Comparison of ENCODE assay signal across 20 cellular contexts in the genomic region with DNA sequence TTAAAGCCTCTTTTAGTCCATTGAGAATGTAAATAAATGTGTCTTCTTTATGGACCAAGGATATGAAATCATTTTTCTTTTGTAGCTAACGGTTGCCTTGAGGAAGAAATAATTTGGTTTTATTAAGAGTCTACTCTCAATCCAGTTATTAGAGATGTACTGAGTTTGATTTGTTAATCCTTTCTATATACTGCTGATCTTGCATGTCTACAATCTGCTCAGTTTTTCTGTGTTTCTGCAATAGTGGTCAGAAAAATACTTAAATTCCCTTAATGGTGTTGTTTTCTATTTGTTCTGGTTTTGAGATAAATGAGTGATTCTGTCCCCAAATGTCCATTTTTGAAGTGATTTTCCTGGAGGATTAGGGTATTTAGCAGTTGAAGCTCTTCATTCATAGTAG. TPM values are rescaled to one million over a fixed set of nuclear protein-coding genes. Genes with fewer than 3 reads are reported as not detected.
DNase-seq lines count a peak whose midpoint lies in the region; ATAC-seq, FAIRE-seq and TF ChIP-seq lines count a peak whose summit lies in the region.
"Had no signal": no experiment of that assay in that cellular context is flagged by ENCODE, and none has a peak within 500 bp of the region (broad histone marks: within the 10 kb centered on the region; RNA-seq: fewer than 3 reads in every experiment).

No MANE protein-coding gene starts in this region.

- no peak for TF ChIP-seq POLR2A in GM12892 (IDR thresholded peaks at IDR 0.05; ENCODE audit: low read depth, low read length)

- no peak overlapping the region for H3K4me3 ChIP-seq in CD4-positive, CD25-positive, alpha-beta regulatory T cell (ENCODE audit: low read depth, low read length)
- no peak overlapping the region for H3K4me3 ChIP-seq in naive thymus-derived CD4-positive, alpha-beta T cell (ENCODE audit: low read length)
- H3K4me3 ChIP-seq: SJSA1 had no signal

- no peak overlapping the region for H3K27ac ChIP-seq in CD4-positive, CD25-positive, alpha-beta regulatory T cell (ENCODE audit: insufficient read depth, low read length, poor library complexity, severe bottlenecking)
- peak overlapping the region; percentile 17 for H3K27ac ChIP-seq in naive thymus-derived CD4-positive, alpha-beta T cell (ENCODE audit: low read depth, low read length)
- H3K27ac ChIP-seq: HL-60, KMS-11 had no signal

- FAIRE-seq in GM12892 (lab: Jason Lieb, UNC) = no peak
- FAIRE-seq: G401.6 had no signal

- H3K27me3 ChIP-seq in CD4-positive, CD25-positive, alpha-beta regulatory T cell (ENCODE audit: control insufficient read depth, insufficient read depth, low read length) = no peaks in the 10 kb centered on the region
- H3K27me3 ChIP-seq in naive thymus-derived CD4-positive, alpha-beta T cell (ENCODE audit: control insufficient read depth in 2 of 2, insufficient read depth in 2 of 2, low read length in 2 of 2) = no peaks in the 10 kb centered on the region
- H3K27me3 ChIP-seq: SJSA1 had no signal

- peaks cover 6% of the 10 kb centered on the region for H3K4me1 Mint-ChIP-seq in activated CD8-positive, alpha-beta T cell treated with anti-CD3 and anti-CD28 coated beads for 36 hours (ENCODE audit: low read depth)
- H3K4me1 Mint-ChIP-seq in activated CD8-positive, alpha-beta T cell treated with anti-CD3 and anti-CD28 coated beads, Interleukin-2, amount 10 ng/mL, durations not matched to agents 7 days and 5 days (ENCODE audit: low read depth) = no peaks in the 10 kb centered on the region
- H3K4me1 Mint-ChIP-seq in CD4-positive, CD25-positive, alpha-beta regulatory T cell = peaks cover 8 to 27% (median 18%) of the 10 kb centered on the region in 4 donors
- peaks cover 7 to 27% (median 15%) of the 10 kb centered on the region in 3 donors for H3K4me1 Mint-ChIP-seq in T-cell
- H3K4me1 Mint-ChIP-seq in naive thymus-derived CD4-positive, alpha-beta T cell = peaks cover 0 to 12% (median 5%) of the 10 kb centered on the region in 7 donors

- ATAC-seq in activated CD8-positive, alpha-beta T cell treated with anti-CD3 and anti-CD28 coated beads for 36 hours = no peak
- no peak for ATAC-seq in activated CD8-positive, alpha-beta T cell treated with anti-CD3 and anti-CD28 coated beads, Interleukin-2, amount 10 ng/mL, durations not matched to agents 7 days and 5 days
- no peak for ATAC-seq in CD4-positive, CD25-positive, alpha-beta regulatory T cell (ENCODE audit: low read depth in 2 of 2)
- no peak for ATAC-seq in T-cell (replicated peaks in 1 of 4)
- ATAC-seq in naive thymus-derived CD4-positive, alpha-beta T cell = no peak
- ATAC-seq in HG03095 (IDR thresholded peaks at IDR 0.05; ENCODE audit: unreplicated experiment) = no peak
- ATAC-seq: Right ventricle myocardium inferior had no signal

- no peak for TF ChIP-seq CTCF in activated CD8-positive, alpha-beta T cell treated with anti-CD3 and anti-CD28 coated beads for 36 hours (IDR thresholded peaks at IDR 0.05)

- CTCF ChIA-PET in activated CD8-positive, alpha-beta T cell treated with anti-CD3 and anti-CD28 coated beads for 36 hours (lab: Charles Lee) = interaction anchor here (0.7 to 3.1 kb wide), 6 partner anchors 8 to 132 kb away, joined by 3 to 39 read pairs (median 7); no protein-coding TSS in a partner anchor
- CTCF ChIA-PET in activated CD8-positive, alpha-beta T cell treated with anti-CD3 and anti-CD28 coated beads, Interleukin-2, amount 10 ng/mL, durations not matched to agents 7 days and 5 days (lab: Charles Lee) = interaction anchor here (1.2 to 6.3 kb wide), 3 partner anchors 8 to 125 kb away, joined by 3 to 85 read pairs (median 4); no protein-coding TSS in a partner anchor
- CTCF ChIA-PET in T-cell (lab: Charles Lee) = interaction anchor here in 1 of 2 donors (3.1 kb wide), 1 partner anchor 10 kb away, joined by 30 read pairs; no protein-coding TSS in a partner anchor
- CTCF ChIA-PET in naive thymus-derived CD4-positive, alpha-beta T cell (lab: Charles Lee) = interaction anchor here (3.9 kb wide), 1 partner anchor 10 kb away, joined by 23 read pairs; no protein-coding TSS in a partner anchor

- H3K4me3 Mint-ChIP-seq in activated CD8-positive, alpha-beta T cell treated with anti-CD3 and anti-CD28 coated beads for 36 hours = no peak overlapping the region
- H3K4me3 Mint-ChIP-seq in activated CD8-positive, alpha-beta T cell treated with anti-CD3 and anti-CD28 coated beads, Interleukin-2, amount 10 ng/mL, durations not matched to agents 7 days and 5 days = no peak overlapping the region
- H3K4me3 Mint-ChIP-seq in CD4-positive, CD25-positive, alpha-beta regulatory T cell = no peak overlapping the region
- no peak overlapping the region for H3K4me3 Mint-ChIP-seq in T-cell
- H3K4me3 Mint-ChIP-seq in naive thymus-derived CD4-positive, alpha-beta T cell = no peak overlapping the region

- peaks cover 89% of the 10 kb centered on the region for H3K36me3 ChIP-seq in CD4-positive, CD25-positive, alpha-beta regulatory T cell (ENCODE audit: control insufficient read depth, insufficient read depth, low read length)
- H3K36me3 ChIP-seq in naive thymus-derived CD4-positive, alpha-beta T cell (ENCODE audit: control insufficient read depth in 2 of 3, insufficient read depth in 3 of 3, low read length in 3 of 3) = peaks cover 31 to 81% (median 37%) of the 10 kb centered on the region in 3 experiments

- no peaks in the 10 kb centered on the region for H3K9me3 Mint-ChIP-seq in activated CD8-positive, alpha-beta T cell treated with anti-CD3 and anti-CD28 coated beads for 36 hours
- H3K9me3 Mint-ChIP-seq in activated CD8-positive, alpha-beta T cell treated with anti-CD3 and anti-CD28 coated beads, Interleukin-2, amount 10 ng/mL, durations not matched to agents 7 days and 5 days (ENCODE audit: insufficient read depth) = no peaks in the 10 kb centered on the region
- H3K9me3 Mint-ChIP-seq in CD4-positive, CD25-positive, alpha-beta regulatory T cell = no peaks in the 10 kb centered on the region
- no peaks in the 10 kb centered on the region for H3K9me3 Mint-ChIP-seq in T-cell
- H3K9me3 Mint-ChIP-seq in naive thymus-derived CD4-positive, alpha-beta T cell = peaks cover 0 to 3% (median 0%) of the 10 kb centered on the region in 11 donors

- H3K27ac Mint-ChIP-seq in activated CD8-positive, alpha-beta T cell treated with anti-CD3 and anti-CD28 coated beads for 36 hours = peak overlapping the region; percentile 44
- no peak overlapping the region for H3K27ac Mint-ChIP-seq in activated CD8-positive, alpha-beta T cell treated with anti-CD3 and anti-CD28 coated beads, Interleukin-2, amount 10 ng/mL, durations not matched to agents 7 days and 5 days
- peak overlapping the region; percentile 22 to 91 (median 82) for H3K27ac Mint-ChIP-seq in CD4-positive, CD25-positive, alpha-beta regulatory T cell
- H3K27ac Mint-ChIP-seq in T-cell = peak overlapping the region; percentile 35 to 77
- H3K27ac Mint-ChIP-seq in naive thymus-derived CD4-positive, alpha-beta T cell = peak overlapping the region in 8 of 9 donors; percentile 0 to 77 (median 60)

- no peaks in the 10 kb centered on the region for H3K4me1 ChIP-seq in CD4-positive, CD25-positive, alpha-beta regulatory T cell (ENCODE audit: control insufficient read depth, insufficient read depth, low read length, poor library complexity, severe bottlenecking)
- no peaks in the 10 kb centered on the region for H3K4me1 ChIP-seq in naive thymus-derived CD4-positive, alpha-beta T cell (ENCODE audit: control insufficient read depth in 2 of 2, insufficient read depth in 2 of 2, low read length in 2 of 2)

- H3K9me3 ChIP-seq in CD4-positive, CD25-positive, alpha-beta regulatory T cell (ENCODE audit: control insufficient read depth in 2 of 2, low read length in 2 of 2) = no peaks in the 10 kb centered on the region
- H3K9me3 ChIP-seq in naive thymus-derived CD4-positive, alpha-beta T cell (ENCODE audit: control insufficient read depth in 2 of 3, low read length in 3 of 3) = no peaks in the 10 kb centered on the region
- H3K9me3 ChIP-seq: SJSA1 had no signal

- no peak for DNase-seq in activated CD8-positive, alpha-beta T cell treated with anti-CD3 and anti-CD28 coated beads for 36 hours
- no peak for DNase-seq in activated CD8-positive, alpha-beta T cell treated with anti-CD3 and anti-CD28 coated beads, Interleukin-2, amount 10 ng/mL, durations not matched to agents 7 days and 5 days
- DNase-seq in CD4-positive, CD25-positive, alpha-beta regulatory T cell = no peak
- DNase-seq in T-cell (no peak), GM12892 (ENCODE audit: insufficient read length) (no peak), NCI-H1417 treated with DMSO at 0.1 percent for 48 hours (lab: John Stamatoyannopoulos, UW) (no peak)
- no peak for DNase-seq in naive thymus-derived CD4-positive, alpha-beta T cell
- DNase-seq: GOT3, NCI-H1092 treated with DMSO at 0.1 percent for 48 hours, NCI-H1694, NCI-H2081 treated with DMSO at 0.1 percent for 48 hours, NCI-H2171 treated with DMSO at 0.1 percent for 48 hours, NCI-H446, NCI-H526 had no signal

- intact Hi-C loops in activated CD8-positive, alpha-beta T cell treated with anti-CD3 and anti-CD28 coated beads for 36 hours (cut with micrococcal nuclease) = no loop called here
- intact Hi-C loops in naive thymus-derived CD4-positive, alpha-beta T cell (cut with micrococcal nuclease) = no loop called here

- no peaks in the 10 kb centered on the region for H3K27me3 Mint-ChIP-seq in activated CD8-positive, alpha-beta T cell treated with anti-CD3 and anti-CD28 coated beads for 36 hours
- no peaks in the 10 kb centered on the region for H3K27me3 Mint-ChIP-seq in activated CD8-positive, alpha-beta T cell treated with anti-CD3 and anti-CD28 coated beads, Interleukin-2, amount 10 ng/mL, durations not matched to agents 7 days and 5 days (ENCODE audit: low read depth)
- H3K27me3 Mint-ChIP-seq in CD4-positive, CD25-positive, alpha-beta regulatory T cell = no peaks in the 10 kb centered on the region
- H3K27me3 Mint-ChIP-seq in T-cell = no peaks in the 10 kb centered on the region
- H3K27me3 Mint-ChIP-seq in naive thymus-derived CD4-positive, alpha-beta T cell = no peaks in the 10 kb centered on the region

- H3K36me3 Mint-ChIP-seq in activated CD8-positive, alpha-beta T cell treated with anti-CD3 and anti-CD28 coated beads for 36 hours (ENCODE audit: low read depth) = peaks cover 40% of the 10 kb centered on the region
- peaks cover 62% of the 10 kb centered on the region for H3K36me3 Mint-ChIP-seq in activated CD8-positive, alpha-beta T cell treated with anti-CD3 and anti-CD28 coated beads, Interleukin-2, amount 10 ng/mL, durations not matched to agents 7 days and 5 days (ENCODE audit: low read depth)
- H3K36me3 Mint-ChIP-seq in CD4-positive, CD25-positive, alpha-beta regulatory T cell = peaks cover 63% of the 10 kb centered on the region
- peaks cover 50% of the 10 kb centered on the region for H3K36me3 Mint-ChIP-seq in T-cell
- peaks cover 4 to 51% (median 27%) of the 10 kb centered on the region in 5 donors for H3K36me3 Mint-ChIP-seq in naive thymus-derived CD4-positive, alpha-beta T cell

- POLR2A ChIA-PET in activated CD8-positive, alpha-beta T cell treated with anti-CD3 and anti-CD28 coated beads for 36 hours (lab: Charles Lee) = interaction anchor here (1.1 kb wide), 1 partner anchor 13 kb away, joined by 3 read pairs; no protein-coding TSS in a partner anchor
- POLR2A ChIA-PET in activated CD8-positive, alpha-beta T cell treated with anti-CD3 and anti-CD28 coated beads, Interleukin-2, amount 10 ng/mL, durations not matched to agents 7 days and 5 days (lab: Charles Lee) = interaction anchor here (1.2 kb wide), 1 partner anchor 130 kb away, joined by 3 read pairs; no protein-coding TSS in a partner anchor
- POLR2A ChIA-PET in T-cell (lab: Charles Lee) = interaction anchor here (0.7 kb wide), 2 partner anchors 18 to 772 kb away, joined by 3 read pairs; no protein-coding TSS in a partner anchor
- POLR2A ChIA-PET in naive thymus-derived CD4-positive, alpha-beta T cell (lab: Charles Lee) = no interaction called here

RNA-seq across cellular contexts. Expression of gene CYLD, which starts 54.9 kb away (rescaled TPM):
- total RNA-seq in activated CD8-positive, alpha-beta T cell treated with anti-CD3 and anti-CD28 coated beads for 36 hours = 10 to 100 TPM; 86.4 to 94.4 TPM
- 100 to 1,000 TPM; 116 to 129 TPM for total RNA-seq in activated CD8-positive, alpha-beta T cell treated with anti-CD3 and anti-CD28 coated beads, Interleukin-2, amount 10 ng/mL, durations not matched to agents 7 days and 5 days
- 425 TPM for total RNA-seq in CD4-positive, CD25-positive, alpha-beta regulatory T cell
- polyA plus RNA-seq in CD4-positive, CD25-positive, alpha-beta regulatory T cell = 100 to 1,000 TPM; 161 to 211 (median 169) TPM
- 100 to 1,000 TPM; 243 to 380 (median 294) TPM for total RNA-seq in T-cell
- total RNA-seq in naive thymus-derived CD4-positive, alpha-beta T cell = 100 to 1,000 TPM; 259 to 393 (median 336) TPM
- polyA plus RNA-seq in naive thymus-derived CD4-positive, alpha-beta T cell = 100 to 1,000 TPM; 170 to 224 TPM
- polyA plus RNA-seq in GM12892 (2012; ENCODE audit: missing spikeins) = 62.8 TPM
